12 cellular contexts compared by ENCODE assay signal in genomic region chr11:135074397-135074998, GRCh38.
A peak's percentile ranks its signal among the peaks of the same experiment; 100 is the strongest.
DNase-seq lines count a peak whose midpoint lies in the region; ATAC-seq, FAIRE-seq and TF ChIP-seq lines count a peak whose summit lies in the region.
"Had no signal": no experiment of that assay in that cellular context is flagged by ENCODE, and none has a peak within 500 bp of the region (broad histone marks: within the 10 kb centered on the region; RNA-seq: fewer than 3 reads in every experiment).

No MANE protein-coding gene starts in this region.

- no peaks in the 10 kb centered on the region for H3K4me1 Mint-ChIP-seq in activated CD4-positive, alpha-beta memory T cell treated with anti-CD3 and anti-CD28 coated beads, Interleukin-2, amount 10 ng/mL, durations not matched to agents 7 days and 5 days
- no peaks in the 10 kb centered on the region for H3K4me1 Mint-ChIP-seq in T-cell

- H3K27me3 ChIP-seq in WERI-Rb-1 (ENCODE audit: insufficient read depth, low read depth, severe bottlenecking) (no peaks in the 10 kb centered on the region), HepG2 (ENCODE audit: control insufficient read depth in 1 of 2, insufficient read depth in 2 of 2, low read length in 2 of 2) (no peaks in the 10 kb centered on the region; a peak in 1 of 5 replicates)

- peaks cover 3% of the 10 kb centered on the region for H3K9me3 Mint-ChIP-seq in activated CD4-positive, alpha-beta memory T cell treated with anti-CD3 and anti-CD28 coated beads, Interleukin-2, amount 10 ng/mL, durations not matched to agents 7 days and 5 days
- H3K9me3 Mint-ChIP-seq in T-cell = no peaks in the 10 kb centered on the region
- H3K9me3 Mint-ChIP-seq: activated CD8-positive, alpha-beta T cell treated with anti-CD3 and anti-CD28 coated beads for 36 hours had no signal

- intact Hi-C loops in HepG2 (cut with micrococcal nuclease; ENCODE audit: unreplicated experiment) = no loop called here

- DNase-seq in DMS153 (lab: John Stamatoyannopoulos, UW) (peak; percentile 38), WERI-Rb-1 (peak; percentile 43), HepG2 (ENCODE audit: low spot score) (no peak), T-cell (no peak)
- DNase-seq in activated CD4-positive, alpha-beta memory T cell treated with anti-CD3 and anti-CD28 coated beads, Interleukin-2, amount 10 ng/mL, durations not matched to agents 7 days and 5 days = no peak
- DNase-seq: activated CD8-positive, alpha-beta T cell treated with anti-CD3 and anti-CD28 coated beads for 36 hours; SHP77 treated with DMSO at 0.1 percent for 48 hours; substantia nigra had no signal

- WGBS in HepG2 (ENCODE audit: low lambda C conversion rate) = 17% methylated on average over 5 of the region's 5 CpGs

- ATAC-seq in HepG2 = peak; percentile 54; the same call in 2 of the 3 replicates
- no peak for ATAC-seq in GM18873 (IDR thresholded peaks at IDR 0.05; ENCODE audit: low FRiP score, unreplicated experiment)
- no peak for ATAC-seq in HG03378 (IDR thresholded peaks at IDR 0.05; ENCODE audit: unreplicated experiment)
- ATAC-seq in T-cell (replicated peaks in 1 of 4) = no peak
- ATAC-seq: activated CD8-positive, alpha-beta T cell treated with anti-CD3 and anti-CD28 coated beads for 36 hours had no signal

- TF ChIP-seq CTCF in LNCAP (IDR thresholded peaks at IDR 0.05) (peak; percentile 39), WERI-Rb-1 (IDR thresholded peaks at IDR 0.05; ENCODE audit: low read depth, low read length) (peak; percentile 77), HepG2 (CRISPR knock-in tag; IDR thresholded peaks at IDR 0.05) (peak; percentile 59)

- H3K9me3 ChIP-seq in WERI-Rb-1 (ENCODE audit: severe bottlenecking) = no peaks in the 10 kb centered on the region
- peaks cover 6% of the 10 kb centered on the region for H3K9me3 ChIP-seq in HepG2 (ENCODE audit: low read length)

- H3K27ac Mint-ChIP-seq in activated CD4-positive, alpha-beta memory T cell treated with anti-CD3 and anti-CD28 coated beads, Interleukin-2, amount 10 ng/mL, durations not matched to agents 7 days and 5 days = no peak overlapping the region
- no peak overlapping the region for H3K27ac Mint-ChIP-seq in T-cell
- H3K27ac Mint-ChIP-seq: activated CD8-positive, alpha-beta T cell treated with anti-CD3 and anti-CD28 coated beads for 36 hours had no signal

- FAIRE-seq in HepG2 (lab: Jason Lieb, UNC) = no peak

- POLR2A ChIA-PET in HepG2 (lab: Yijun Ruan, JAX) = no interaction called here
- POLR2A ChIA-PET in activated CD4-positive, alpha-beta memory T cell treated with anti-CD3 and anti-CD28 coated beads, Interleukin-2, amount 10 ng/mL, durations not matched to agents 7 days and 5 days (lab: Charles Lee) = no interaction called here
- POLR2A ChIA-PET in T-cell (lab: Charles Lee) = no interaction called here

- TF ChIP-seq EP300 in HepG2 (IDR thresholded peaks at IDR 0.05; ENCODE audit: low read depth in 2 of 2, low read length in 2 of 2) (no peak), HepG2 (CRISPR knock-in tag; IDR thresholded peaks at IDR 0.05; ENCODE audit: borderline replicate concordance) (no peak)

- H3K9ac ChIP-seq in HepG2 (ENCODE audit: insufficient read depth, low read depth, low read length) = no peak overlapping the region
- H3K9ac ChIP-seq: KMS-11 had no signal

- H3K4me3 ChIP-seq in WERI-Rb-1 (ENCODE audit: low read depth, low read length) = no peak overlapping the region
- no peak overlapping the region for H3K4me3 ChIP-seq in HepG2 (replicated peaks in 1 of 3; ENCODE audit: insufficient read depth in 1 of 3, low read depth in 2 of 3, low read length in 3 of 3)

- no peaks in the 10 kb centered on the region for H3K4me1 ChIP-seq in HepG2 (ENCODE audit: insufficient read depth, low read length)

- no peaks in the 10 kb centered on the region for H3K79me2 ChIP-seq in HepG2 (ENCODE audit: insufficient read depth, low read length)

- H2AFZ ChIP-seq in HepG2 (ENCODE audit: low read length) = no peak overlapping the region

- H3K27ac ChIP-seq in WERI-Rb-1 (no peak overlapping the region), HepG2 (ENCODE audit: extremely low read length, insufficient read depth, low read length) (no peak overlapping the region)
- H3K27ac ChIP-seq: KMS-11 had no signal

- BruUV-seq in HepG2 (replicated peaks; lab: Mats Ljungman, UMichigan) = no TSS peak

- no peak for TF ChIP-seq RAD21 in HepG2 (CRISPR knock-in tag; IDR thresholded peaks at IDR 0.05)

- H3K27me3 Mint-ChIP-seq in activated CD4-positive, alpha-beta memory T cell treated with anti-CD3 and anti-CD28 coated beads, Interleukin-2, amount 10 ng/mL, durations not matched to agents 7 days and 5 days = no peaks in the 10 kb centered on the region
- peaks cover 15 to 18% of the 10 kb centered on the region in 2 donors for H3K27me3 Mint-ChIP-seq in T-cell

- TF ChIP-seq POLR2A in HepG2 (IDR thresholded peaks at IDR 0.05; ENCODE audit: insufficient read depth in 1 of 2, low read depth in 2 of 2, low read length in 2 of 2) = no peak

- H3K36me3 ChIP-seq in WERI-Rb-1 (no peaks in the 10 kb centered on the region), HepG2 (replicated peaks in 1 of 2; ENCODE audit: control insufficient read depth in 1 of 2, insufficient read depth in 2 of 2, low read length in 2 of 2) (no peaks in the 10 kb centered on the region)

- H3K4me2 ChIP-seq in HepG2 (ENCODE audit: low read depth, low read length) = no peak overlapping the region
- H3K4me2 ChIP-seq: KMS-11 had no signal

- in situ Hi-C loops in HepG2 (cut with HindIII; ENCODE audit: extremely low pct_ligation_motif_present, low pct_unique_long_range_greater_than_20kb) = no loop called here

- no peaks in the 10 kb centered on the region for H3K36me3 Mint-ChIP-seq in activated CD4-positive, alpha-beta memory T cell treated with anti-CD3 and anti-CD28 coated beads, Interleukin-2, amount 10 ng/mL, durations not matched to agents 7 days and 5 days (ENCODE audit: low read depth)
- no peaks in the 10 kb centered on the region for H3K36me3 Mint-ChIP-seq in T-cell

- no peak overlapping the region for H3K4me3 Mint-ChIP-seq in activated CD4-positive, alpha-beta memory T cell treated with anti-CD3 and anti-CD28 coated beads, Interleukin-2, amount 10 ng/mL, durations not matched to agents 7 days and 5 days
- no peak overlapping the region for H3K4me3 Mint-ChIP-seq in T-cell
- H3K4me3 Mint-ChIP-seq: activated CD8-positive, alpha-beta T cell treated with anti-CD3 and anti-CD28 coated beads for 36 hours had no signal

- H4K20me1 ChIP-seq in HepG2 (ENCODE audit: insufficient read depth, low read length) = no peaks in the 10 kb centered on the region

- CTCF ChIA-PET in HepG2 (lab: Yijun Ruan, JAX; ENCODE audit: low intra/inter-chr PET ratio, low total read pairs) (no interaction called here), T-cell (lab: Charles Lee) (no interaction called here)
- CTCF ChIA-PET in activated CD4-positive, alpha-beta memory T cell treated with anti-CD3 and anti-CD28 coated beads, Interleukin-2, amount 10 ng/mL, durations not matched to agents 7 days and 5 days (lab: Charles Lee) = no interaction called here

TF ChIP-seq in HepG2, 621 proteins besides CTCF, POLR2A, EP300 and RAD21:
- no peak for TF ChIP-seq ZBTB37 (CRISPR knock-in tag; IDR thresholded peaks at IDR 0.05)
- TF ChIP-seq ZNF224 (CRISPR knock-in tag; IDR thresholded peaks at IDR 0.05) = no peak
- peak; percentile 61 for TF ChIP-seq STAG1 (CRISPR knock-in tag; IDR thresholded peaks at IDR 0.05)
- no peak for TF ChIP-seq MAFK (conservative IDR thresholded peaks at IDR 0.05 in 1 of 2, IDR thresholded peaks at IDR 0.05 in 1 of 2; ENCODE audit: low read length in 2 of 2)
- TF ChIP-seq PITX1 (CRISPR knock-in tag; IDR thresholded peaks at IDR 0.05) = no peak

Comparison
In these comparisons a context has a peak if more than half of its experiments do, and no peak if none do; other contexts are left out.
1. DNase-seq: peak in DMS153 (single experiment) and WERI-Rb-1 (single experiment); none in HepG2 (single experiment), activated CD4-positive, alpha-beta memory T cell treated with anti-CD3 and anti-CD28 coated beads, Interleukin-2, amount 10 ng/mL, durations not matched to agents 7 days and 5 days (single experiment) and T-cell (0 of 34).
2. Peak in every context shown above with its lines, with median percentiles within 50 percentile points of each other: CTCF ChIP-seq.